ENCODE assay signal across 10 cellular contexts in the genomic region with DNA sequence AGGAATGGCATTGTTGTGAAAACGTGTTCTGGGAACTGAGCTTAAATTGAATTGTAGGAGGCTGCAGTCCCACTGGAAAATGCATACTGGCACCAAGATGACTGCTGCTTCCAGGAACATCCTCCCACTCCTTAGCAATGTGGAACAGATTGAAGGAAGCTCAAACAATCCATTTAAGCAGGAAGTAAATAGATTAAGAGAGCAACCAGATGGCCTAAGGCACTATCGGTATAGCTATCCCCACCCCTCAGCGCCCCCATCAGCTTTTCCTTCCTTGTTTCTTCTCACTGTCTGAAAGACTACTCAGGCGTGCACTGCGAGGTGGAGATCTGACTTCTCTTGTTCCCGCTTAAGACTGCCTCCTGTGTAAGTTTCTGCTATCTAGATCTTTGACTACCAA. TPM values are rescaled to one million over a fixed set of nuclear protein-coding genes. Genes with fewer than 3 reads are reported as not detected.
A peak's percentile ranks its signal among the peaks of the same experiment; 100 is the strongest.
DNase-seq lines count a peak whose midpoint lies in the region; ATAC-seq and TF ChIP-seq lines count a peak whose summit lies in the region.
"Had no signal": no experiment of that assay in that cellular context is flagged by ENCODE, and none has a peak within 500 bp of the region (broad histone marks: within the 10 kb centered on the region; RNA-seq: fewer than 3 reads in every experiment).

No MANE protein-coding gene starts in this region.

- peak overlapping the region in 4 of 11 experiments; percentile 13 to 68 (median 46); a peak in 6 of 22 replicates for H3K9ac ChIP-seq in BLaER1 treated with 17β-estradiol and CSF1 and Interleukin-3, amounts not matched to agents 10 nM and 100 nM
- H3K9ac ChIP-seq in PC-3 (ENCODE audit: low read length), result no peak overlapping the region

- BruUV-seq in PC-3 (replicated peaks; lab: Mats Ljungman, UMichigan), result no TSS peak

- POLR2A ChIA-PET in PC-3 (lab: Charles Lee; ENCODE audit: unreplicated experiment), result no interaction called here

- peak overlapping the region in 3 of 10 experiments; percentile 15 to 37 (median 23); a peak in 4 of 20 replicates for H3K4me3 ChIP-seq in BLaER1 treated with 17β-estradiol and CSF1 and Interleukin-3, amounts not matched to agents 10 nM and 100 nM
- H3K4me3 ChIP-seq in dorsolateral prefrontal cortex, result peak overlapping the region in 1 of 59 donors; percentile 29
- H3K4me3 ChIP-seq in PC-3 (ENCODE audit: low read length), result no peak overlapping the region

- no peaks in the 10 kb centered on the region for H3K36me3 ChIP-seq in BLaER1 treated with 17β-estradiol and CSF1 and Interleukin-3, amounts not matched to agents 10 nM and 100 nM
- no peaks in the 10 kb centered on the region for H3K36me3 ChIP-seq in PC-3 (ENCODE audit: low read depth, low read length)

- peaks cover 0 to 4% (median 0%) of the 10 kb centered on the region in 11 experiments; a peak in 2 of 22 replicates for H3K9me3 ChIP-seq in BLaER1 treated with 17β-estradiol and CSF1 and Interleukin-3, amounts not matched to agents 10 nM and 100 nM (replicated peaks in 1 of 11)
- no peaks in the 10 kb centered on the region for H3K9me3 ChIP-seq in PC-3 (ENCODE audit: low read length)

- TF ChIP-seq CTCF in dorsolateral prefrontal cortex (IDR thresholded peaks at IDR 0.05 in 54 of 56, conservative IDR thresholded peaks at IDR 0.05 in 2 of 56; ENCODE audit: low read depth in 1 of 56, partially characterized antibody in 56 of 56) (no peak), PC-3 (conservative IDR thresholded peaks at IDR 0.05; ENCODE audit: low read depth, low read length) (no peak)

- H3K4me2 ChIP-seq in BLaER1 treated with 17β-estradiol and CSF1 and Interleukin-3, amounts not matched to agents 10 nM and 100 nM, result peak overlapping the region; percentile 44 to 93 (median 64)
- H3K4me2 ChIP-seq in PC-3 (ENCODE audit: low read length), result no peak overlapping the region

- CTCF ChIA-PET in PC-3 (lab: Charles Lee), result interaction anchor here (0.6 kb wide), 1 partner anchor 66 kb away, joined by 3 read pairs; no protein-coding TSS in a partner anchor

- peaks cover 3% of the 10 kb centered on the region for H3K9me3 Mint-ChIP-seq in natural killer cell treated with Interleukin-12 subunit alpha and Interleukin-12 subunit beta and Interleukin-15 and Interleukin-18, amount 100 ng/mL, for 72 hours

- H3K27me3 ChIP-seq in BLaER1 treated with 17β-estradiol and CSF1 and Interleukin-3, amounts not matched to agents 10 nM and 100 nM, result no peaks in the 10 kb centered on the region
- H3K27me3 ChIP-seq in dorsolateral prefrontal cortex (no peaks in the 10 kb centered on the region), PC-3 (ENCODE audit: low read length) (peaks cover 11% of the 10 kb centered on the region)

- intact Hi-C loops in dorsolateral prefrontal cortex (cut with DNase I), result loop anchor here in 1 of 2 donors (10.0 kb wide), 1 partner anchor 1041 kb away; no protein-coding TSS in a partner anchor
- intact Hi-C loops in PC-3 (cut with micrococcal nuclease), result no loop called here

- H4K20me1 ChIP-seq in BLaER1 treated with 17β-estradiol and CSF1 and Interleukin-3, amounts not matched to agents 10 nM and 100 nM, result no peaks in the 10 kb centered on the region
- no peaks in the 10 kb centered on the region for H4K20me1 ChIP-seq in PC-3 (ENCODE audit: low read length)

- peaks cover 25 to 81% (median 39%) of the 10 kb centered on the region in 10 experiments for H3K4me1 ChIP-seq in BLaER1 treated with 17β-estradiol and CSF1 and Interleukin-3, amounts not matched to agents 10 nM and 100 nM
- H3K4me1 ChIP-seq in PC-3 (ENCODE audit: insufficient read depth, low read length), result peaks cover 3% of the 10 kb centered on the region; the same call in 1 of the 2 replicates

- H3F3A ChIP-seq in PC-3 (ENCODE audit: low read length, unreplicated experiment), result no peaks in the 10 kb centered on the region

- no peaks in the 10 kb centered on the region for H3K27me3 Mint-ChIP-seq in natural killer cell treated with Interleukin-12 subunit alpha and Interleukin-12 subunit beta and Interleukin-15 and Interleukin-18, amount 100 ng/mL, for 72 hours

- no peak for ATAC-seq in natural killer cell treated with Interleukin-12 subunit alpha and Interleukin-12 subunit beta and Interleukin-15 and Interleukin-18, amount 100 ng/mL, for 72 hours
- no peak for ATAC-seq in GM21390 (IDR thresholded peaks at IDR 0.05; ENCODE audit: unreplicated experiment)
- ATAC-seq in PC-3, result no peak

- peaks cover 16% of the 10 kb centered on the region for H3K36me3 Mint-ChIP-seq in natural killer cell treated with Interleukin-12 subunit alpha and Interleukin-12 subunit beta and Interleukin-15 and Interleukin-18, amount 100 ng/mL, for 72 hours

- H3K9me2 ChIP-seq in PC-3 (replicated peaks; ENCODE audit: low read length), result no peaks in the 10 kb centered on the region

- peak overlapping the region; percentile 11 for H3K4me3 Mint-ChIP-seq in natural killer cell treated with Interleukin-12 subunit alpha and Interleukin-12 subunit beta and Interleukin-15 and Interleukin-18, amount 100 ng/mL, for 72 hours

- no peaks in the 10 kb centered on the region for H3K79me2 ChIP-seq in PC-3 (ENCODE audit: low read length)

- DNase-seq in NAMALWA (ENCODE audit: low spot score) (peak; percentile 24), fibroblast of gingiva (ENCODE audit: low read depth) (peak; percentile 87), DMS153 treated with DMSO at 0.1 percent for 48 hours (lab: John Stamatoyannopoulos, UW; ENCODE audit: unreplicated experiment) (no peak), dorsolateral prefrontal cortex (no peak), PC-3 (no peak)
- no peak for DNase-seq in natural killer cell treated with Interleukin-12 subunit alpha and Interleukin-12 subunit beta and Interleukin-15 and Interleukin-18, amount 100 ng/mL, for 72 hours (ENCODE audit: low spot score)
- DNase-seq: NCI-H2171 had no signal

- no peak overlapping the region for H2AFZ ChIP-seq in PC-3 (ENCODE audit: low read length)

- peak overlapping the region; percentile 99 to 100 for H3K27ac Mint-ChIP-seq in natural killer cell treated with Interleukin-12 subunit alpha and Interleukin-12 subunit beta and Interleukin-15 and Interleukin-18, amount 100 ng/mL, for 72 hours

- H3K27ac ChIP-seq in BLaER1 treated with 17β-estradiol and CSF1 and Interleukin-3, amounts not matched to agents 10 nM and 100 nM, result peak overlapping the region in 9 of 11 experiments; percentile 10 to 71 (median 60); a peak in 17 of 22 replicates
- H3K27ac ChIP-seq in dorsolateral prefrontal cortex (peak overlapping the region in 20 of 59 donors; percentile 6 to 61 (median 33)), PC-3 (ENCODE audit: low read length) (no peak overlapping the region)

- H3K4me1 Mint-ChIP-seq in natural killer cell treated with Interleukin-12 subunit alpha and Interleukin-12 subunit beta and Interleukin-15 and Interleukin-18, amount 100 ng/mL, for 72 hours (ENCODE audit: low read depth in 2 of 2), result peaks cover 49 to 55% of the 10 kb centered on the region in 2 donors

RNA-seq across cellular contexts. Expression of gene IFI16, which starts 4.0 kb away (rescaled TPM):
- total RNA-seq in natural killer cell treated with Interleukin-12 subunit alpha and Interleukin-12 subunit beta and Interleukin-15 and Interleukin-18, amount 100 ng/mL, for 72 hours, result 100 to 1,000 TPM; 186 to 228 TPM
- total RNA-seq in dorsolateral prefrontal cortex (10 to 100 TPM in 119 of 120 experiments, 1 to 10 TPM in 1; 9.8 to 75.4 (median 24.4) TPM), PC-3 (2014; rRNA removed) (0.98 and 1.3 TPM in 2 replicates)
- total RNA-seq: G401 had no signal

Comparison
In these comparisons a context has a peak if more than half of its experiments do, and no peak if none do; other contexts are left out.
1. DNase-seq: peak in NAMALWA (single experiment) and fibroblast of gingiva (single experiment); none in natural killer cell treated with Interleukin-12 subunit alpha and Interleukin-12 subunit beta and Interleukin-15 and Interleukin-18, amount 100 ng/mL, for 72 hours (single experiment), DMS153 treated with DMSO at 0.1 percent for 48 hours (single experiment), dorsolateral prefrontal cortex (0 of 10) and PC-3 (single experiment).